Comparison of ENCODE assay signal across 18 cellular contexts in genomic region chr11:78810489-78811090, GRCh38.
DNase-seq lines count a peak whose midpoint lies in the region; TF ChIP-seq lines count a peak whose summit lies in the region.
"Had no signal": no experiment of that assay in that cellular context is flagged by ENCODE, and none has a peak within 500 bp of the region (broad histone marks: within the 10 kb centered on the region; RNA-seq: fewer than 3 reads in every experiment).

No MANE protein-coding gene starts in this region.

- H3K9me3 ChIP-seq in AG04450 (ENCODE audit: control insufficient read depth, insufficient read depth, low read length) (no peaks in the 10 kb centered on the region), cardiac muscle cell (ENCODE audit: low read depth) (no peaks in the 10 kb centered on the region), neural cell (ENCODE audit: low read length) (no peaks in the 10 kb centered on the region), tibial nerve (no peaks in the 10 kb centered on the region)
- H3K9me3 ChIP-seq: HAP-1 had no signal

- no peaks in the 10 kb centered on the region for H3K9me2 ChIP-seq in neural cell (ENCODE audit: insufficient read depth, low read length)

- TF ChIP-seq EP300 in neural cell (conservative IDR thresholded peaks at IDR 0.05; ENCODE audit: poor library complexity, severe bottlenecking): peak; percentile 77
- no peak for TF ChIP-seq EP300 in tibial nerve (IDR thresholded peaks at IDR 0.05)

- no peak for TF ChIP-seq POLR2A in tibial nerve (IDR thresholded peaks at IDR 0.05)

- peaks cover 30% of the 10 kb centered on the region for H3K4me1 ChIP-seq in cardiac muscle cell (ENCODE audit: low read depth)
- H3K4me1 ChIP-seq in tibial nerve: no peaks in the 10 kb centered on the region

- no peak overlapping the region for H2AFZ ChIP-seq in neural cell (ENCODE audit: low read depth, low read length)

- no peaks in the 10 kb centered on the region for H3F3A ChIP-seq in neural cell (ENCODE audit: insufficient read depth, low read length, poor library complexity, severe bottlenecking)

- POLR2A ChIA-PET in AG04450 (lab: Yijun Ruan, JAX): interaction anchor here (0.7 to 2.8 kb wide), 12 partner anchors 10 to 630 kb away, joined by 3 to 31 read pairs (median 5); partner anchors contain the start of gene TENM4

- H3K4me2 ChIP-seq in neural cell (ENCODE audit: low read length): no peak overlapping the region

- H3K27me3 ChIP-seq in AG04450 (ENCODE audit: control insufficient read depth, insufficient read depth, low read length) (no peaks in the 10 kb centered on the region), cardiac muscle cell (no peaks in the 10 kb centered on the region), neural cell (ENCODE audit: insufficient read depth, low read depth, low read length) (no peaks in the 10 kb centered on the region), tibial nerve (no peaks in the 10 kb centered on the region)

- DNase-seq in AG04450 (ENCODE audit: low read depth, low spot score) (no peak), NCI-H2227 treated with DMSO at 0.1 percent for 48 hours (lab: John Stamatoyannopoulos, UW) (peak; percentile 18), cardiac muscle cell (ENCODE audit: low read depth in 1 of 2, low spot score in 1 of 2) (peak in 1 of 2 donors; percentile 32), COLO829 (ENCODE audit: low spot score) (no peak), cerebellar nuclear complex (lab: John Stamatoyannopoulos, UW) (no peak), NOMO-1 (lab: John Stamatoyannopoulos, UW; ENCODE audit: unreplicated experiment in 2 of 2) (no peak), tibial nerve (ENCODE audit: low spot score in 2 of 2) (no peak)
- DNase-seq: activated CD8-positive, alpha-beta memory T cell treated with anti-CD3 and anti-CD28 coated beads, Interleukin-2, amount 50 U/mL, for 4 hours; Calu3; central memory CD4-positive, alpha-beta T cell; Karpas-422; kidney glomerular epithelial cell; NCI-H2107; stimulated activated CD4-positive, alpha-beta T cell treated with anti-CD3 and anti-CD28 coated beads, Interleukin-12 subunit alpha, Interleukin-12 subunit beta, amount 100 ng/mL, for 4 hours; substantia nigra; SW 1271 had no signal

- TF ChIP-seq CTCF in AG04450 (IDR thresholded peaks at IDR 0.05; ENCODE audit: low read depth, low read length) (no peak), cardiac muscle cell (IDR thresholded peaks at IDR 0.05; ENCODE audit: low read depth, low read length) (no peak), neural cell (IDR thresholded peaks at IDR 0.05; ENCODE audit: poor library complexity, severe bottlenecking) (no peak), tibial nerve (IDR thresholded peaks at IDR 0.05) (no peak)

- CTCF ChIA-PET in AG04450 (lab: Charles Lee): interaction anchor here (1.1 to 4.6 kb wide), 9 partner anchors 9 to 290 kb away, joined by 3 to 54 read pairs (median 8); no protein-coding TSS in a partner anchor

- H3K9ac ChIP-seq in neural cell (ENCODE audit: low read length): no peak overlapping the region

- TF ChIP-seq RAD21 in neural cell (conservative IDR thresholded peaks at IDR 0.05): no peak

- H4K20me1 ChIP-seq in neural cell (ENCODE audit: insufficient read depth): no peaks in the 10 kb centered on the region

- H3K27ac ChIP-seq in AG04450 (ENCODE audit: low read depth, low read length) (peak overlapping the region; percentile 94), cardiac muscle cell (peak overlapping the region; percentile 46), neural cell (ENCODE audit: low read length) (peak overlapping the region; percentile 51), tibial nerve (no peak overlapping the region)

- WGBS in tibial nerve, 2 donors: 58 to 61% methylated on average over 9 of the region's 9 CpGs

- no peaks in the 10 kb centered on the region for H3K79me2 ChIP-seq in neural cell (replicated peaks; ENCODE audit: insufficient read depth, low read length)

- H3K36me3 ChIP-seq in cardiac muscle cell (no peaks in the 10 kb centered on the region), neural cell (ENCODE audit: insufficient read depth, low read length) (no peaks in the 10 kb centered on the region), tibial nerve (no peaks in the 10 kb centered on the region)
- H3K36me3 ChIP-seq: HAP-1 had no signal

- no peak overlapping the region for H3K4me3 ChIP-seq in AG04450 (ENCODE audit: low read depth, low read length)
- no peak overlapping the region for H3K4me3 ChIP-seq in cardiac muscle cell
- no peak overlapping the region for H3K4me3 ChIP-seq in neural cell (ENCODE audit: low read length)
- H3K4me3 ChIP-seq in tibial nerve: no peak overlapping the region
- H3K4me3 ChIP-seq: HAP-1 had no signal

TF ChIP-seq in neural cell, 6 proteins besides CTCF, POLR2A, EP300 and RAD21:
- TF ChIP-seq REST (IDR thresholded peaks at IDR 0.05; ENCODE audit: borderline replicate concordance) (peak; percentile 82), SMC3 (conservative IDR thresholded peaks at IDR 0.05; ENCODE audit: poor library complexity) (no peak), POLR2AphosphoS5 (IDR thresholded peaks at IDR 0.05) (peak; percentile 72), MXI1 (conservative IDR thresholded peaks at IDR 0.05; ENCODE audit: poor library complexity, severe bottlenecking) (no peak)

Comparison
In these comparisons a context has a peak if more than half of its experiments do, and no peak if none do; other contexts are left out.
1. H3K27ac ChIP-seq: peak in AG04450 (single experiment), cardiac muscle cell (single experiment) and neural cell (single experiment); none in tibial nerve (0 of 4).